8 cellular contexts compared by ENCODE assay signal in genomic region chr3:32684800-32685603, GRCh38. TPM values are rescaled to one million over a fixed set of nuclear protein-coding genes. Genes with fewer than 3 reads are reported as not detected.
DNase-seq lines count a peak whose midpoint lies in the region; ATAC-seq, FAIRE-seq and TF ChIP-seq lines count a peak whose summit lies in the region.

CNOT10 (plus strand) TSS chr3:32685188; CDS start chr3:32685461, 273 bp downstream.

- no peaks in the 10 kb centered on the region for H3K27me3 Mint-ChIP-seq in activated T-cell treated with anti-CD3 and anti-CD28 coated beads, Interleukin-2, amount 50 U/mL, for 72 hours (ENCODE audit: low read depth)

- H3K4me2 ChIP-seq in DOHH2 (ENCODE audit: low read length) (peak within 1 kb of the TSS; percentile 71), Karpas-422 (ENCODE audit: low read depth, low read length, poor library complexity, severe bottlenecking) (peak within 1 kb of the TSS; percentile 87)

- no peaks in the 10 kb centered on the region for H3K9me3 Mint-ChIP-seq in activated T-cell treated with anti-CD3 and anti-CD28 coated beads, Interleukin-2, amount 50 U/mL, for 72 hours

- peaks cover 4% of the 10 kb centered on the region; the same call in 1 of the 2 replicates for H3F3A ChIP-seq in DOHH2 (ENCODE audit: control insufficient read depth, insufficient read depth)

- H4K20me1 ChIP-seq in DOHH2 (ENCODE audit: control insufficient read depth, insufficient read depth, low read depth, low read length) (peaks cover 12% of the 10 kb centered on the region; the same call in 1 of the 2 replicates), Karpas-422 (ENCODE audit: insufficient read depth, low read depth, low read length) (no peaks in the 10 kb centered on the region)

- no peaks in the 10 kb centered on the region for H3K9me2 ChIP-seq in DOHH2 (replicated peaks; ENCODE audit: control insufficient read depth, low read length)
- no peaks in the 10 kb centered on the region for H3K9me2 ChIP-seq in Karpas-422 (replicated peaks; ENCODE audit: insufficient read depth, low read length)

- no peaks in the 10 kb centered on the region for H3K9me3 ChIP-seq in DOHH2 (ENCODE audit: control insufficient read depth, insufficient read depth, low read length)
- H3K9me3 ChIP-seq in Karpas-422 (ENCODE audit: low read length): no peaks in the 10 kb centered on the region
- H3K9me3 ChIP-seq in esophagus muscularis mucosa: no peaks in the 10 kb centered on the region
- no peaks in the 10 kb centered on the region for H3K9me3 ChIP-seq in muscle layer of duodenum (ENCODE audit: control insufficient read depth in 1 of 2, low read length in 2 of 2)

- TF ChIP-seq POLR2A in esophagus muscularis mucosa (IDR thresholded peaks at IDR 0.05; ENCODE audit: low read depth): no peak

- peaks cover 26% of the 10 kb centered on the region for H3K4me1 ChIP-seq in DOHH2 (ENCODE audit: control insufficient read depth, low read length)
- peaks cover 27% of the 10 kb centered on the region for H3K4me1 ChIP-seq in Karpas-422 (ENCODE audit: low read length)
- H3K4me1 ChIP-seq in esophagus muscularis mucosa: peaks cover 17 to 30% (median 27%) of the 10 kb centered on the region in 4 donors
- H3K4me1 ChIP-seq in muscle layer of duodenum (ENCODE audit: control insufficient read depth in 1 of 2, insufficient read depth in 2 of 2, low read length in 2 of 2): peaks cover 7 to 24% of the 10 kb centered on the region in 2 donors

- peak within 1 kb of the TSS; percentile 61 for H3K27ac ChIP-seq in DOHH2 (ENCODE audit: low read depth, low read length)
- peak within 1 kb of the TSS; percentile 77 for H3K27ac ChIP-seq in Karpas-422 (ENCODE audit: low read length)
- peak within 1 kb of the TSS; percentile 83 to 92 (median 85) for H3K27ac ChIP-seq in esophagus muscularis mucosa (replicated peaks in 1 of 4)
- peak within 1 kb of the TSS; percentile 87 for H3K27ac ChIP-seq in muscle layer of duodenum (ENCODE audit: low read length)

- peak; percentile 98 for ATAC-seq in GM21825 (IDR thresholded peaks at IDR 0.05; ENCODE audit: unreplicated experiment)
- peak; percentile 97 to 98 for ATAC-seq in activated T-cell treated with anti-CD3 and anti-CD28 coated beads, Interleukin-2, amount 50 U/mL, for 72 hours (replicated peaks in 1 of 2)

- peak within 1 kb of the TSS; percentile 82 for H3K27ac Mint-ChIP-seq in activated T-cell treated with anti-CD3 and anti-CD28 coated beads, Interleukin-2, amount 50 U/mL, for 72 hours

- peaks cover 5 to 9% of the 10 kb centered on the region in 2 donors for H3K36me3 Mint-ChIP-seq in activated T-cell treated with anti-CD3 and anti-CD28 coated beads, Interleukin-2, amount 50 U/mL, for 72 hours (ENCODE audit: insufficient read depth in 2 of 2)

- H3K36me3 ChIP-seq in DOHH2 (ENCODE audit: control insufficient read depth, low read length) (peaks cover 33% of the 10 kb centered on the region), Karpas-422 (ENCODE audit: insufficient read depth, low read length) (peaks cover 7% of the 10 kb centered on the region), esophagus muscularis mucosa (peaks cover 0 to 6% (median 3%) of the 10 kb centered on the region in 4 donors), muscle layer of duodenum (ENCODE audit: control insufficient read depth in 1 of 2, insufficient read depth in 2 of 2, low read length in 2 of 2) (no peaks in the 10 kb centered on the region)

- TF ChIP-seq EP300 in esophagus muscularis mucosa (IDR thresholded peaks at IDR 0.05): no peak

- peaks cover 30% of the 10 kb centered on the region for H3K4me1 Mint-ChIP-seq in activated T-cell treated with anti-CD3 and anti-CD28 coated beads, Interleukin-2, amount 50 U/mL, for 72 hours (ENCODE audit: low read depth)

- peak within 1 kb of the TSS; percentile 92 for H2AFZ ChIP-seq in Karpas-422 (ENCODE audit: low read length)

- H3K4me3 Mint-ChIP-seq in activated T-cell treated with anti-CD3 and anti-CD28 coated beads, Interleukin-2, amount 50 U/mL, for 72 hours: peak within 1 kb of the TSS; percentile 90 to 93

- H3K4me3 ChIP-seq in DOHH2 (ENCODE audit: low read length): peak within 1 kb of the TSS; percentile 93
- H3K4me3 ChIP-seq in Karpas-422 (ENCODE audit: low read length): peak within 1 kb of the TSS; percentile 87
- peak within 1 kb of the TSS; percentile 76 to 91 (median 80) for H3K4me3 ChIP-seq in esophagus muscularis mucosa
- peak within 1 kb of the TSS; percentile 76 to 93 for H3K4me3 ChIP-seq in muscle layer of duodenum (ENCODE audit: low read depth in 1 of 2, low read length in 2 of 2)

- no peak for FAIRE-seq in RCC 7860 (lab: Jason Lieb, UNC)

- TF ChIP-seq CTCF in DOHH2 (IDR thresholded peaks at IDR 0.05; ENCODE audit: low read depth, low read length, poor library complexity, severe bottlenecking): no peak
- TF ChIP-seq CTCF in esophagus muscularis mucosa (IDR thresholded peaks at IDR 0.05): peak in 1 of 3 experiments; percentile 5

- peak within 1 kb of the TSS; percentile 82 for H3K9ac ChIP-seq in Karpas-422 (ENCODE audit: low read length)

- 3% methylated on average over 7 of the region's 66 CpGs for WGBS in esophagus muscularis mucosa

- DNase-seq in Karpas-422: peak; percentile 98
- DNase-seq in RCC 7860 (ENCODE audit: low spot score): peak; percentile 82
- peak; percentile 98 for DNase-seq in activated T-cell treated with anti-CD3 and anti-CD28 coated beads, Interleukin-2, amount 50 U/mL, for 72 hours
- DNase-seq in esophagus muscularis mucosa (ENCODE audit: extremely low spot score): peak; percentile 96
- peak; percentile 89 to 95 for DNase-seq in stimulated activated CD8-positive, alpha-beta memory T cell treated with anti-CD3 and anti-CD28 coated beads, Interleukin-7, amount 100 ng/mL, for 4 hours (ENCODE audit: low read depth in 2 of 2)

- H3K27me3 ChIP-seq in DOHH2 (ENCODE audit: control insufficient read depth, low read length): no peaks in the 10 kb centered on the region
- no peaks in the 10 kb centered on the region for H3K27me3 ChIP-seq in Karpas-422 (ENCODE audit: low read length)
- H3K27me3 ChIP-seq in esophagus muscularis mucosa: no peaks in the 10 kb centered on the region
- no peaks in the 10 kb centered on the region for H3K27me3 ChIP-seq in muscle layer of duodenum (ENCODE audit: low read depth, low read length)

- intact Hi-C loops in esophagus muscularis mucosa (cut with DNase I): loop anchor here (5.0 to 10.0 kb wide), 2 partner anchors 113 to 290 kb away; partner anchors contain the start of genes CMTM7 and DYNC1LI1

- peaks cover 49% of the 10 kb centered on the region for H3K79me2 ChIP-seq in DOHH2 (ENCODE audit: control insufficient read depth, low read length)
- H3K79me2 ChIP-seq in Karpas-422 (ENCODE audit: low read length): peaks cover 47% of the 10 kb centered on the region

RNA-seq across cellular contexts. Expression of gene CNOT10, which starts in this region (rescaled TPM):
- 43.1 and 62.7 TPM in 2 replicates for total RNA-seq in Karpas-422 (2014; rRNA removed; shearing (Covaris generic); ENCODE audit: low replicate concordance)
- total RNA-seq in activated T-cell treated with anti-CD3 and anti-CD28 coated beads, Interleukin-2, amount 50 U/mL, for 72 hours: 10 to 100 TPM; 70.1 to 78.6 TPM
- 10 to 100 TPM; 10.8 to 16.8 (median 15.4) TPM for total RNA-seq in esophagus muscularis mucosa

Comparison
In these comparisons a context has a peak if more than half of its experiments do, and no peak if none do; other contexts are left out.
1. Peak in every context shown above with its lines: DNase-seq, ATAC-seq, H3K4me3 ChIP-seq and H3K27ac ChIP-seq.